ENCODE assay signal across 19 cellular contexts in genomic region chr9:129908846-129909245, GRCh38.
DNase-seq lines count a peak whose midpoint lies in the region; ATAC-seq, FAIRE-seq and TF ChIP-seq lines count a peak whose summit lies in the region.
"Had no signal": no experiment of that assay in that cellular context is flagged by ENCODE, and none has a peak within 500 bp of the region (broad histone marks: within the 10 kb centered on the region; RNA-seq: fewer than 3 reads in every experiment).

No MANE protein-coding gene starts in this region.

- H3K9ac ChIP-seq in DND-41 (ENCODE audit: low read depth, low read length) = no peak overlapping the region
- no peak overlapping the region for H3K9ac ChIP-seq in HUES64 (ENCODE audit: low read depth, low read length)
- H3K9ac ChIP-seq in iPS-18a (ENCODE audit: low read length) = no peak overlapping the region

- H3K27ac ChIP-seq in DND-41 (ENCODE audit: low read length) = peak overlapping the region; percentile 57
- peak overlapping the region; percentile 73; the same call in 1 of the 2 replicates for H3K27ac ChIP-seq in HUES64 (ENCODE audit: low read depth, low read length)
- peak overlapping the region; percentile 46 for H3K27ac ChIP-seq in iPS-18a (ENCODE audit: low read length)
- H3K27ac ChIP-seq in dorsolateral prefrontal cortex = peak overlapping the region in 11 of 59 donors; percentile 4 to 63 (median 17)
- H3K27ac ChIP-seq: ascending aorta, heart right ventricle, psoas muscle, tibial artery had no signal

- no peak for DNase-seq in DND-41
- no peak for DNase-seq in activated T-helper 1 cell treated with anti-CD3 and anti-CD28 coated beads, Interleukin-12 subunit alpha, Interleukin-12 subunit beta, Interleukin-2, Interleukin-4 antibody, amounts not matched to agents 30 ng/mL and 10 ng/mL and 1 ng/mL, durations not matched to agents 14 hours and 24 hours and 36 hours (ENCODE audit: low spot score)
- no peak for DNase-seq in dorsolateral prefrontal cortex
- DNase-seq in osteocyte (ENCODE audit: extremely low spot score, unreplicated experiment) = no peak
- DNase-seq in GM12891 (ENCODE audit: insufficient read length, low spot score) = no peak
- DNase-seq: DMS53; effector CD8-positive, alpha-beta T cell; heart right ventricle; NCI-H1417; NCI-H524; psoas muscle; stimulated activated CD4-positive, alpha-beta T cell treated with anti-CD3 and anti-CD28 coated beads, Interleukin-1b, Interleukin-23, amount 100 ng/mL, for 48 hours; stimulated activated naive CD4-positive, alpha-beta T cell treated with Interleukin-2 at 50 U/mL for 16 hours; tibial artery had no signal

- H3K9me3 ChIP-seq in DND-41 (ENCODE audit: insufficient read depth, low read length, severe bottlenecking) (no peaks in the 10 kb centered on the region), HUES64 (ENCODE audit: insufficient read depth, low read depth, low read length) (no peaks in the 10 kb centered on the region), iPS-18a (ENCODE audit: control insufficient read depth, low read depth, low read length) (no peaks in the 10 kb centered on the region)
- H3K9me3 ChIP-seq: ascending aorta, HAP-1, heart right ventricle, psoas muscle, tibial artery had no signal

- TF ChIP-seq CTCF in DND-41 (IDR thresholded peaks at IDR 0.05; ENCODE audit: borderline replicate concordance, extremely low read depth, low read length, poor library complexity, severe bottlenecking) (no peak), dorsolateral prefrontal cortex (IDR thresholded peaks at IDR 0.05 in 54 of 56, conservative IDR thresholded peaks at IDR 0.05 in 2 of 56; ENCODE audit: low read depth in 1 of 56, partially characterized antibody in 56 of 56) (no peak), osteocyte (IDR thresholded peaks at IDR 0.05) (no peak)

- H3K4me3 ChIP-seq in DND-41 (ENCODE audit: low read depth in 1 of 2, low read length in 2 of 2) (no peak overlapping the region), HUES64 (ENCODE audit: low read length) (no peak overlapping the region), iPS-18a (ENCODE audit: low read length) (peak overlapping the region; percentile 17), dorsolateral prefrontal cortex (no peak overlapping the region)
- H3K4me3 ChIP-seq: ascending aorta, GM12878, HAP-1, heart right ventricle, psoas muscle, tibial artery had no signal

- H3K27ac Mint-ChIP-seq in activated T-helper 1 cell treated with anti-CD3 and anti-CD28 coated beads, Interleukin-12 subunit alpha, Interleukin-12 subunit beta, Interleukin-2, Interleukin-4 antibody, amounts not matched to agents 30 ng/mL and 10 ng/mL and 1 ng/mL, durations not matched to agents 14 hours and 24 hours and 36 hours = peak overlapping the region; percentile 18
- no peak overlapping the region for H3K27ac Mint-ChIP-seq in osteocyte (ENCODE audit: unreplicated experiment)

- peaks cover 50% of the 10 kb centered on the region for H3K36me3 Mint-ChIP-seq in activated T-helper 1 cell treated with anti-CD3 and anti-CD28 coated beads, Interleukin-12 subunit alpha, Interleukin-12 subunit beta, Interleukin-2, Interleukin-4 antibody, amounts not matched to agents 30 ng/mL and 10 ng/mL and 1 ng/mL, durations not matched to agents 14 hours and 24 hours and 36 hours (ENCODE audit: low read depth)
- H3K36me3 Mint-ChIP-seq in osteocyte (ENCODE audit: unreplicated experiment) = peaks cover 25% of the 10 kb centered on the region

- H3K27me3 ChIP-seq in DND-41 (ENCODE audit: insufficient read depth, low read length, poor library complexity) = no peaks in the 10 kb centered on the region
- H3K27me3 ChIP-seq in HUES64 (ENCODE audit: insufficient read depth, low read length) = no peaks in the 10 kb centered on the region
- no peaks in the 10 kb centered on the region for H3K27me3 ChIP-seq in iPS-18a (ENCODE audit: control insufficient read depth, insufficient read depth, low read length)
- no peaks in the 10 kb centered on the region for H3K27me3 ChIP-seq in dorsolateral prefrontal cortex
- H3K27me3 ChIP-seq: ascending aorta, heart right ventricle, tibial artery had no signal

- H3K4me1 Mint-ChIP-seq in activated T-helper 1 cell treated with anti-CD3 and anti-CD28 coated beads, Interleukin-12 subunit alpha, Interleukin-12 subunit beta, Interleukin-2, Interleukin-4 antibody, amounts not matched to agents 30 ng/mL and 10 ng/mL and 1 ng/mL, durations not matched to agents 14 hours and 24 hours and 36 hours (ENCODE audit: low read depth) = peaks cover 14% of the 10 kb centered on the region
- peaks cover 20% of the 10 kb centered on the region for H3K4me1 Mint-ChIP-seq in osteocyte (ENCODE audit: unreplicated experiment)

- H3K36me3 ChIP-seq in DND-41 (ENCODE audit: insufficient read depth, low read length) (peaks cover 88% of the 10 kb centered on the region), HUES64 (ENCODE audit: insufficient read depth, low read length) (peaks cover 14% of the 10 kb centered on the region; the same call in 1 of the 2 replicates), iPS-18a (ENCODE audit: control insufficient read depth, low read depth, low read length) (no peaks in the 10 kb centered on the region)

- FAIRE-seq in GM12891 (lab: Jason Lieb, UNC) = no peak
- FAIRE-seq: GM12878 had no signal

- intact Hi-C loops in activated T-helper 1 cell treated with anti-CD3 and anti-CD28 coated beads, Interleukin-12 subunit alpha, Interleukin-12 subunit beta, Interleukin-2, Interleukin-4 antibody, amounts not matched to agents 30 ng/mL and 10 ng/mL and 1 ng/mL, durations not matched to agents 14 hours and 24 hours and 36 hours (cut with micrococcal nuclease) = no loop called here
- intact Hi-C loops in dorsolateral prefrontal cortex (cut with DNase I) = no loop called here

- no peaks in the 10 kb centered on the region for H3K4me1 ChIP-seq in DND-41 (ENCODE audit: insufficient read depth, low read length)
- peaks cover 7% of the 10 kb centered on the region for H3K4me1 ChIP-seq in HUES64 (ENCODE audit: insufficient read depth, low read length)
- H3K4me1 ChIP-seq in iPS-18a (ENCODE audit: control insufficient read depth, low read depth, low read length) = peaks cover 14% of the 10 kb centered on the region
- H3K4me1 ChIP-seq: ascending aorta, HAP-1, psoas muscle, tibial artery had no signal

- H3K4me2 ChIP-seq in DND-41 (ENCODE audit: insufficient read depth, low read length) = no peak overlapping the region

- ATAC-seq in DND-41 (ENCODE audit: insufficient read depth, low read depth) = no peak
- ATAC-seq: GM12878, heart right ventricle, psoas muscle had no signal

- 57% methylated on average over 3 of the region's 3 CpGs for WGBS in HUES64

- H3K27me3 Mint-ChIP-seq in activated T-helper 1 cell treated with anti-CD3 and anti-CD28 coated beads, Interleukin-12 subunit alpha, Interleukin-12 subunit beta, Interleukin-2, Interleukin-4 antibody, amounts not matched to agents 30 ng/mL and 10 ng/mL and 1 ng/mL, durations not matched to agents 14 hours and 24 hours and 36 hours (ENCODE audit: insufficient read depth) = no peaks in the 10 kb centered on the region
- no peaks in the 10 kb centered on the region for H3K27me3 Mint-ChIP-seq in osteocyte (ENCODE audit: unreplicated experiment)

- no peaks in the 10 kb centered on the region for H4K20me1 ChIP-seq in DND-41 (ENCODE audit: insufficient read depth, low read length)

- H3K9me3 Mint-ChIP-seq in activated T-helper 1 cell treated with anti-CD3 and anti-CD28 coated beads, Interleukin-12 subunit alpha, Interleukin-12 subunit beta, Interleukin-2, Interleukin-4 antibody, amounts not matched to agents 30 ng/mL and 10 ng/mL and 1 ng/mL, durations not matched to agents 14 hours and 24 hours and 36 hours = no peaks in the 10 kb centered on the region
- no peaks in the 10 kb centered on the region for H3K9me3 Mint-ChIP-seq in osteocyte (ENCODE audit: unreplicated experiment)

- no peak for TF ChIP-seq POLR2A in GM12891 (IDR thresholded peaks at IDR 0.05; ENCODE audit: low read depth, low read length)

- no peak overlapping the region for H2AFZ ChIP-seq in DND-41 (ENCODE audit: low read depth, low read length)

- H3K4me3 Mint-ChIP-seq in activated T-helper 1 cell treated with anti-CD3 and anti-CD28 coated beads, Interleukin-12 subunit alpha, Interleukin-12 subunit beta, Interleukin-2, Interleukin-4 antibody, amounts not matched to agents 30 ng/mL and 10 ng/mL and 1 ng/mL, durations not matched to agents 14 hours and 24 hours and 36 hours = no peak overlapping the region
- no peak overlapping the region for H3K4me3 Mint-ChIP-seq in osteocyte (ENCODE audit: unreplicated experiment)

- peaks cover 41% of the 10 kb centered on the region for H3K79me2 ChIP-seq in DND-41 (ENCODE audit: insufficient read depth, low read length)

TF ChIP-seq in GM12891, 5 proteins besides CTCF, POLR2A, EP300 and RAD21:
- TF ChIP-seq PAX5 (IDR thresholded peaks at IDR 0.05; ENCODE audit: insufficient read depth, low read length, severe bottlenecking) (no peak), TAF1 (IDR thresholded peaks at IDR 0.05; ENCODE audit: low read depth, low read length) (no peak), POLR2AphosphoS5 (IDR thresholded peaks at IDR 0.05; ENCODE audit: low read depth, low read length) (no peak)
